Comparison of ENCODE assay signal across 21 cellular contexts in the genomic region with DNA sequence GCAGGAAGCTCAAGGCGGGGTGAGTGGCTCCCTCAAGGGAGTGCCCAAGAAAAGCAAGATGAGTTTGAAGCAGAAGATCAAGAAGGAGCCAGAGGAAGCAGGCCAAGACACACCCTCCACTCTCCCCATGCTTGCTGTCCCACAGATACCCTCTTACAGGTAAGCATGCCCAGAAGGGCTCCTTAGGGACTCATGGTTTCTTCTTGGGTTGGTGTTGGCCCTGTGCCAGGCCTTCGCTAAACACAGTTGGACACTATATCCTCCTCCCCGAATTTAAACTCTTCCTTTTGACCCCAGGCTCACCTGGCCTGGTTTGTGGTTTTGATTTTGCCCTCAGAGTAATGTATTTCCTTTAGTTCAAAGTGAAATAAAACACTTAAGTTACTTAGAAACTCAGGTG. TPM values are rescaled to one million over a fixed set of nuclear protein-coding genes. Genes with fewer than 3 reads are reported as not detected.
A peak's percentile ranks its signal among the peaks of the same experiment; 100 is the strongest.
DNase-seq lines count a peak whose midpoint lies in the region; ATAC-seq and TF ChIP-seq lines count a peak whose summit lies in the region.
"Had no signal": no experiment of that assay in that cellular context is flagged by ENCODE, and none has a peak within 500 bp of the region (broad histone marks: within the 10 kb centered on the region; RNA-seq: fewer than 3 reads in every experiment).

No MANE protein-coding gene starts in this region.

- no peak for DNase-seq in activated naive CD4-positive, alpha-beta T cell treated with anti-CD3 and anti-CD28 coated beads, Interleukin-2, amount 50 U/mL, for 16 hours
- DNase-seq in H7 (peak; percentile 3), amygdala (lab: John Stamatoyannopoulos, UW) (no peak)
- no peak for DNase-seq in activated CD4-positive, alpha-beta T cell treated with anti-CD3 and anti-CD28 coated beads, Interleukin-2, amount 50 U/mL, for 4 hours
- DNase-seq: activated CD4-positive, alpha-beta T cell treated with anti-CD3 and anti-CD28 coated beads for 1 hour; activated naive CD4-positive, alpha-beta T cell treated with anti-CD3 and anti-CD28 coated beads for 36 hours; head of caudate nucleus; KG1; NCI-H187; NCI-H446 had no signal

- H3K4me1 ChIP-seq in neutrophil (ENCODE audit: control insufficient read depth in 1 of 2, insufficient read depth in 1 of 2, low read depth in 1 of 2, low read length in 1 of 2) = peaks cover 66 to 73% of the 10 kb centered on the region in 2 experiments

- no peak overlapping the region for H3K27ac Mint-ChIP-seq in activated naive CD4-positive, alpha-beta T cell treated with anti-CD3 and anti-CD28 coated beads, Interleukin-2, amount 50 U/mL, for 24 hours
- H3K27ac Mint-ChIP-seq in activated T-helper 17 cell treated with anti-CD3 and anti-CD28 coated beads, Interleukin-2, amount 50 U/mL, for 72 hours = no peak overlapping the region
- H3K27ac Mint-ChIP-seq: activated naive CD4-positive, alpha-beta T cell treated with anti-CD3 and anti-CD28 coated beads for 36 hours; nephron; stimulated activated effector memory CD8-positive, alpha-beta T cell treated with anti-CD3 and anti-CD28 coated beads, Interleukin-12 subunit alpha, Interleukin-12 subunit beta, amount 100 ng/mL, for 72 hours had no signal

- peaks cover 30% of the 10 kb centered on the region for H3K36me3 ChIP-seq in H7 (replicated peaks; ENCODE audit: control insufficient read depth, insufficient read depth, low read length)
- peaks cover 29% of the 10 kb centered on the region for H3K36me3 ChIP-seq in neutrophil

- H3K27me3 ChIP-seq in H7 (ENCODE audit: control insufficient read depth, insufficient read depth, low read length) (no peaks in the 10 kb centered on the region), neutrophil (no peaks in the 10 kb centered on the region)

- peaks cover 32% of the 10 kb centered on the region for H3K36me3 Mint-ChIP-seq in activated naive CD4-positive, alpha-beta T cell treated with anti-CD3 and anti-CD28 coated beads, Interleukin-2, amount 50 U/mL, for 24 hours
- peaks cover 59% of the 10 kb centered on the region for H3K36me3 Mint-ChIP-seq in activated T-helper 17 cell treated with anti-CD3 and anti-CD28 coated beads, Interleukin-2, amount 50 U/mL, for 72 hours (ENCODE audit: low read depth)

- peak overlapping the region; percentile 73 for H3K4me3 Mint-ChIP-seq in activated naive CD4-positive, alpha-beta T cell treated with anti-CD3 and anti-CD28 coated beads, Interleukin-2, amount 50 U/mL, for 24 hours
- H3K4me3 Mint-ChIP-seq in activated T-helper 17 cell treated with anti-CD3 and anti-CD28 coated beads, Interleukin-2, amount 50 U/mL, for 72 hours = peak overlapping the region; percentile 59
- H3K4me3 Mint-ChIP-seq: activated naive CD4-positive, alpha-beta T cell treated with anti-CD3 and anti-CD28 coated beads for 36 hours; nephron; stimulated activated effector memory CD8-positive, alpha-beta T cell treated with anti-CD3 and anti-CD28 coated beads, Interleukin-12 subunit alpha, Interleukin-12 subunit beta, amount 100 ng/mL, for 72 hours had no signal

- H3K9me3 Mint-ChIP-seq in activated naive CD4-positive, alpha-beta T cell treated with anti-CD3 and anti-CD28 coated beads, Interleukin-2, amount 50 U/mL, for 24 hours = no peaks in the 10 kb centered on the region
- H3K9me3 Mint-ChIP-seq in activated T-helper 17 cell treated with anti-CD3 and anti-CD28 coated beads, Interleukin-2, amount 50 U/mL, for 72 hours = no peaks in the 10 kb centered on the region
- H3K9me3 Mint-ChIP-seq: nephron; stimulated activated effector memory CD8-positive, alpha-beta T cell treated with anti-CD3 and anti-CD28 coated beads, Interleukin-12 subunit alpha, Interleukin-12 subunit beta, amount 100 ng/mL, for 72 hours had no signal

- TF ChIP-seq CTCF in neutrophil (IDR thresholded peaks at IDR 0.05) = no peak

- H3K4me3 ChIP-seq in H7 (ENCODE audit: insufficient read depth, low read depth, low read length) (no peak overlapping the region), neutrophil (ENCODE audit: low read depth in 1 of 2, low read length in 1 of 2) (no peak overlapping the region)
- H3K4me3 ChIP-seq: coronary artery, prostate gland, thoracic aorta had no signal

- no peaks in the 10 kb centered on the region for H3K9me3 ChIP-seq in neutrophil
- H3K9me3 ChIP-seq: prostate gland, thoracic aorta had no signal

- H3K27me3 Mint-ChIP-seq in activated naive CD4-positive, alpha-beta T cell treated with anti-CD3 and anti-CD28 coated beads, Interleukin-2, amount 50 U/mL, for 24 hours = no peaks in the 10 kb centered on the region
- no peaks in the 10 kb centered on the region for H3K27me3 Mint-ChIP-seq in activated T-helper 17 cell treated with anti-CD3 and anti-CD28 coated beads, Interleukin-2, amount 50 U/mL, for 72 hours

- H3K27ac ChIP-seq in neutrophil = peak overlapping the region; percentile 59
- H3K27ac ChIP-seq: coronary artery, prostate gland, thoracic aorta had no signal

- peaks cover 87% of the 10 kb centered on the region for H3K4me1 Mint-ChIP-seq in activated naive CD4-positive, alpha-beta T cell treated with anti-CD3 and anti-CD28 coated beads, Interleukin-2, amount 50 U/mL, for 24 hours
- H3K4me1 Mint-ChIP-seq in activated T-helper 17 cell treated with anti-CD3 and anti-CD28 coated beads, Interleukin-2, amount 50 U/mL, for 72 hours = peaks cover 44% of the 10 kb centered on the region

- ATAC-seq in activated T-helper 17 cell treated with anti-CD3 and anti-CD28 coated beads, Interleukin-2, amount 50 U/mL, for 72 hours (replicated peaks) = no peak
- no peak for ATAC-seq in HG03565 (IDR thresholded peaks at IDR 0.05; ENCODE audit: unreplicated experiment)
- ATAC-seq: left lobe of liver; Panc1; stimulated activated effector memory CD8-positive, alpha-beta T cell treated with anti-CD3 and anti-CD28 coated beads, Interleukin-12 subunit alpha, Interleukin-12 subunit beta, amount 100 ng/mL, for 72 hours had no signal

RNA-seq across cellular contexts. Expression of a gene that starts 5.1 kb away (rescaled TPM):
- total RNA-seq in H7 (2014; rRNA removed; shearing (Covaris generic)) = 12.7 and 15.6 TPM in 2 replicates
- 10 to 100 TPM; 17.7 to 21.8 TPM for total RNA-seq in activated T-helper 17 cell treated with anti-CD3 and anti-CD28 coated beads, Interleukin-2, amount 50 U/mL, for 72 hours
